Comparison of ENCODE assay signal across 8 cellular contexts in genomic region chrX:147911192-147912022, GRCh38. TPM values are rescaled to one million over a fixed set of nuclear protein-coding genes. Genes with fewer than 3 reads are reported as not detected.
DNase-seq lines count a peak whose midpoint lies in the region; ATAC-seq and TF ChIP-seq lines count a peak whose summit lies in the region.

TSS of gene FMR1 (plus strand) at chrX:147911919. CDS start at chrX:147912180, 261 bp downstream.

- DNase-seq in DMS153 (lab: John Stamatoyannopoulos, UW) (peak; percentile 89), PC-3 (peak; percentile 90), activated T-cell treated with anti-CD3 and anti-CD28 coated beads for 48 hours (ENCODE audit: low read depth) (peak; percentile 88), epithelial cell of proximal tubule (ENCODE audit: low read depth) (no peak)
- DNase-seq in stimulated activated CD8-positive, alpha-beta memory T cell treated with anti-CD3 and anti-CD28 coated beads, Interleukin-4, amount 100 ng/mL, for 4 hours (ENCODE audit: low read depth in 2 of 2, low spot score in 1 of 2), result peak; percentile 84 to 88

- H3K27me3 ChIP-seq in PC-3 (ENCODE audit: low read length) (no peaks in the 10 kb centered on the region), mucosa of rectum (ENCODE audit: control insufficient read depth in 2 of 2, insufficient read depth in 2 of 2, low read length in 2 of 2) (no peaks in the 10 kb centered on the region)

- no peaks in the 10 kb centered on the region for H3K9me3 Mint-ChIP-seq in IgD-negative memory B cell

- intact Hi-C loops in PC-3 (cut with micrococcal nuclease), result no loop called here

- no TSS peak for BruUV-seq in PC-3 (replicated peaks; lab: Mats Ljungman, UMichigan)

- H3K9me3 ChIP-seq in PC-3 (ENCODE audit: low read length) (no peaks in the 10 kb centered on the region), mucosa of rectum (ENCODE audit: control insufficient read depth in 2 of 2, low read length in 2 of 2) (no peaks in the 10 kb centered on the region)

- H3K36me3 ChIP-seq in PC-3 (ENCODE audit: low read depth, low read length) (no peaks in the 10 kb centered on the region), mucosa of rectum (ENCODE audit: control insufficient read depth in 2 of 2, insufficient read depth in 2 of 2, low read length in 2 of 2) (no peaks in the 10 kb centered on the region)

- no peaks in the 10 kb centered on the region for H3K36me3 Mint-ChIP-seq in IgD-negative memory B cell

- H3F3A ChIP-seq in PC-3 (ENCODE audit: low read length, unreplicated experiment), result no peaks in the 10 kb centered on the region

- H3K4me3 ChIP-seq in PC-3 (ENCODE audit: low read length) (peak within 1 kb of the TSS; percentile 96), epithelial cell of proximal tubule (ENCODE audit: low read depth, low read length) (peak within 1 kb of the TSS; percentile 76), mucosa of rectum (ENCODE audit: low read length in 2 of 2) (peak within 1 kb of the TSS; percentile 78 to 80)

- H3K4me2 ChIP-seq in PC-3 (ENCODE audit: low read length), result peak within 1 kb of the TSS; percentile 94

- H3K9me2 ChIP-seq in PC-3 (replicated peaks; ENCODE audit: low read length), result no peaks in the 10 kb centered on the region

- peak within 1 kb of the TSS; percentile 86 for H2AFZ ChIP-seq in PC-3 (ENCODE audit: low read length)

- POLR2A ChIA-PET in PC-3 (lab: Charles Lee; ENCODE audit: unreplicated experiment), result no interaction called here

- peak within 1 kb of the TSS; percentile 90 to 99 (median 98) for H3K4me3 Mint-ChIP-seq in IgD-negative memory B cell

- TF ChIP-seq CTCF in PC-3 (conservative IDR thresholded peaks at IDR 0.05; ENCODE audit: low read depth, low read length) (no peak), epithelial cell of proximal tubule (conservative IDR thresholded peaks at IDR 0.05; ENCODE audit: low read depth, low read length) (no peak)

- H3K4me1 ChIP-seq in PC-3 (ENCODE audit: insufficient read depth, low read length) (peaks cover 15% of the 10 kb centered on the region), mucosa of rectum (ENCODE audit: control insufficient read depth in 2 of 2, insufficient read depth in 2 of 2, low read length in 2 of 2) (peaks cover 0 to 8% of the 10 kb centered on the region in 2 donors)

- peak within 1 kb of the TSS; percentile 87 for H3K9ac ChIP-seq in PC-3 (ENCODE audit: low read length)
- H3K9ac ChIP-seq in mucosa of rectum (ENCODE audit: low read depth in 1 of 2, low read length in 2 of 2), result peak within 1 kb of the TSS; percentile 80 to 85

- peaks cover 44% of the 10 kb centered on the region for H3K79me2 ChIP-seq in PC-3 (ENCODE audit: low read length)

- peaks cover 17% of the 10 kb centered on the region for H4K20me1 ChIP-seq in PC-3 (ENCODE audit: low read length)

- ATAC-seq in GM21576 (IDR thresholded peaks at IDR 0.05; ENCODE audit: unreplicated experiment) (peak; percentile 83), PC-3 (peak; percentile 72)

- CTCF ChIA-PET in PC-3 (lab: Charles Lee), result no interaction called here

- H3K27ac ChIP-seq in PC-3 (ENCODE audit: low read length) (peak within 1 kb of the TSS; percentile 43), mucosa of rectum (ENCODE audit: low read depth in 2 of 2, low read length in 2 of 2) (peak within 1 kb of the TSS; percentile 90 to 92)

- peak within 1 kb of the TSS; percentile 89 to 93 (median 93) for H3K27ac Mint-ChIP-seq in IgD-negative memory B cell

- peaks cover 6 to 20% (median 19%) of the 10 kb centered on the region in 3 donors for H3K4me1 Mint-ChIP-seq in IgD-negative memory B cell

- H3K27me3 Mint-ChIP-seq in IgD-negative memory B cell, result no peaks in the 10 kb centered on the region

RNA-seq across cellular contexts. Expression of gene FMR1, which starts in this region (rescaled TPM):
- polyA plus RNA-seq in IgD-negative memory B cell, result 3.5 TPM
- 24.4 and 37.7 TPM in 2 replicates for total RNA-seq in PC-3 (2014; rRNA removed)
- total RNA-seq in epithelial cell of proximal tubule, result 11.9 and 19.2 TPM in 2 replicates
